ENCODE assay signal across 20 cellular contexts in the genomic region with DNA sequence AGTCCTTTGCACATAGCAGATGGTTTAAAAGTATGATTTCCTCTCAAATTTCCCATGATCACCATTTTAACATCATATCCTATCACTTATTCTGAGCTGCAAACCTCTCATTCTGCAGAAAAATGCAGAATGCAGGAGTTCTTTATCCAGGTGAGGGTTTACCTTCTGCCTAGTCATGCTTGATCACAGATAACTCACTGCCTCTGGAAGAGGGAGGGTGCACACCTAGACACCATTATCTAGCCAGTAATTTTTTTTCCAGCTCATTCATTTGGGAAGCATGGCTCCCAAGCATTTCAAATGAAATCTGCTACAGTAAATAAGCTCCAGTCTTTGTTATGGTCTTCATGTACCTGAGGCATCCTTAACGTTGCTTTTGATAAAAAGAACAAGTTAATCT.
"Had no signal": no experiment of that assay in that cellular context is flagged by ENCODE, and none has a peak within 500 bp of the region (broad histone marks: within the 10 kb centered on the region; RNA-seq: fewer than 3 reads in every experiment).

No MANE protein-coding gene starts in this region.

- H3K4me3 ChIP-seq: colonic mucosa, lower lobe of right lung, ovary, right lobe of liver, smooth muscle cell, testis, upper lobe of right lung had no signal

- H3K9me3 ChIP-seq: colonic mucosa, lower lobe of right lung, ovary, right lobe of liver, SK-N-SH, testis, upper lobe of right lung had no signal

- H3K4me1 Mint-ChIP-seq: mesothelial cell of epicardium, WTC11 had no signal

- ATAC-seq: left cardiac atrium, lower lobe of right lung, right lobe of liver, upper lobe of right lung, WTC11 had no signal

- DNase-seq: activated CD4-positive, alpha-beta T cell treated with anti-CD3 and anti-CD28 coated beads for 48 hours; activated CD8-positive, alpha-beta memory T cell treated with anti-CD3 and anti-CD28 coated beads for 24 hours; activated naive CD4-positive, alpha-beta T cell treated with anti-CD3 and anti-CD28 coated beads for 36 hours; colonic mucosa; foreskin melanocyte; head of caudate nucleus; left cardiac atrium; lower lobe of right lung; ovary; right lobe of liver; SK-N-SH; stimulated activated CD4-positive, alpha-beta T cell treated with anti-CD3 and anti-CD28 coated beads, Interleukin-4, amount 100 ng/mL, for 4 hours; stimulated activated CD8-positive, alpha-beta memory T cell treated with anti-CD3 and anti-CD28 coated beads, Interleukin-4, amount 100 ng/mL, for 48 hours; testis; upper lobe of right lung had no signal

- H3K27ac ChIP-seq: colonic mucosa, lower lobe of right lung, ovary, right lobe of liver, testis, upper lobe of right lung had no signal

- H3K9me3 Mint-ChIP-seq: activated naive CD4-positive, alpha-beta T cell treated with anti-CD3 and anti-CD28 coated beads for 36 hours; mesothelial cell of epicardium; stimulated activated naive CD8-positive, alpha-beta T cell treated with anti-CD3 and anti-CD28 coated beads, Interleukin-15, Interleukin-2, amounts not matched to agents 100 ng/mL and 50 ng/mL, for 24 hours; T-helper 1 cell treated with Interleukin-12 subunit alpha and Interleukin-12 subunit beta and Interleukin-4 antibody, amounts not matched to agents 30 μg/mL and 1 μg/mL, for 36 hours; WTC11 had no signal

- H3K4me3 Mint-ChIP-seq: activated naive CD4-positive, alpha-beta T cell treated with anti-CD3 and anti-CD28 coated beads for 36 hours; mesothelial cell of epicardium; stimulated activated naive CD8-positive, alpha-beta T cell treated with anti-CD3 and anti-CD28 coated beads, Interleukin-15, Interleukin-2, amounts not matched to agents 100 ng/mL and 50 ng/mL, for 24 hours; WTC11 had no signal

- H3K4me1 ChIP-seq: colonic mucosa had no signal

- H3K27me3 Mint-ChIP-seq: stimulated activated naive CD8-positive, alpha-beta T cell treated with anti-CD3 and anti-CD28 coated beads, Interleukin-15, Interleukin-2, amounts not matched to agents 100 ng/mL and 50 ng/mL, for 24 hours had no signal

- H3K27me3 ChIP-seq: colonic mucosa, ovary, right lobe of liver, testis, upper lobe of right lung had no signal

- H3K36me3 Mint-ChIP-seq: WTC11 had no signal

- H3K27ac Mint-ChIP-seq: activated naive CD4-positive, alpha-beta T cell treated with anti-CD3 and anti-CD28 coated beads for 36 hours; mesothelial cell of epicardium; WTC11 had no signal

- H3K36me3 ChIP-seq: ovary had no signal
